Comparison of ENCODE assay signal across 1 cellular context in genomic region chr18:79393626-79394401, GRCh38.
TF ChIP-seq lines count a peak whose summit lies in the region.

No MANE protein-coding gene starts in this region.

TF ChIP-seq in K562, 482 proteins besides CTCF, POLR2A, EP300 and RAD21 (continued from another document):
- TF ChIP-seq ZNF280A (IDR thresholded peaks at IDR 0.05; ENCODE audit: low read depth, partially characterized antibody) (no peak), EGR1 (conservative IDR thresholded peaks at IDR 0.05) (peak; percentile 82), CXXC5 (CRISPR knock-in tag; IDR thresholded peaks at IDR 0.05) (peak; percentile 59), ZFX (CRISPR knock-in tag; IDR thresholded peaks at IDR 0.05) (peak; percentile 16; the same call in 1 of the 2 replicates), HDAC1 (IDR thresholded peaks at IDR 0.05) (peak in 1 of 2 experiments; percentile 16; a peak in 1 of 4 replicates), FOXJ3 (CRISPR knock-in tag; IDR thresholded peaks at IDR 0.05) (peak; percentile 85), RFX1 (IDR thresholded peaks at IDR 0.05) (peak; percentile 75), ZNF263 (CRISPR knock-in tag; IDR thresholded peaks at IDR 0.05; ENCODE audit: borderline replicate concordance) (peak; percentile 88), HNRNPLL (IDR thresholded peaks at IDR 0.05; ENCODE audit: low read depth, low read length, poor library complexity, severe bottlenecking) (peak; percentile 43), CTBP1 (IDR thresholded peaks at IDR 0.05; ENCODE audit: borderline replicate concordance) (peak; percentile 13; the same call in 1 of the 2 replicates), POLR2G (IDR thresholded peaks at IDR 0.05; ENCODE audit: low read depth, low read length) (peak; percentile 56), CCNT2 (IDR thresholded peaks at IDR 0.05; ENCODE audit: borderline replicate concordance, extremely low read depth, insufficient read length, low read depth, low read length) (peak; percentile 56), GATAD2B (IDR thresholded peaks at IDR 0.05; ENCODE audit: borderline replicate concordance) (0 out of 2 replicates have a peak, but pooled peaks have one; percentile 31), ZNF77 (CRISPR knock-in tag; IDR thresholded peaks at IDR 0.05) (no peak), MEF2A (IDR thresholded peaks at IDR 0.05; ENCODE audit: control insufficient read depth, low read depth, low read length) (peak; percentile 55; the same call in 1 of the 2 replicates), ATF7 (IDR thresholded peaks at IDR 0.05) (peak; percentile 26; the same call in 1 of the 2 replicates), ZNF324 (CRISPR knock-in tag; IDR thresholded peaks at IDR 0.05) (no peak), ZKSCAN1 (IDR thresholded peaks at IDR 0.05; ENCODE audit: low read depth, low read length) (no peak), SMAD4 (CRISPR knock-in tag; conservative IDR thresholded peaks at IDR 0.05) (peak; percentile 49; the same call in 1 of the 2 replicates), ZNF41 (CRISPR knock-in tag; conservative IDR thresholded peaks at IDR 0.05) (no peak), ZBTB7A (IDR thresholded peaks at IDR 0.05; ENCODE audit: borderline replicate concordance, control insufficient read depth, low read depth, low read length) (peak; percentile 35; the same call in 1 of the 2 replicates), GABPA (tag; conservative IDR thresholded peaks at IDR 0.05; ENCODE audit: low read depth) (peak; percentile 24; the same call in 1 of the 2 replicates), RBFOX2 (IDR thresholded peaks at IDR 0.05; ENCODE audit: low read depth, low read length) (peak; percentile 37; the same call in 1 of the 2 replicates), PATZ1 (CRISPR knock-in tag; IDR thresholded peaks at IDR 0.05; ENCODE audit: borderline replicate concordance) (no peak), FOXJ2 (tag; IDR thresholded peaks at IDR 0.05) (peak; percentile 98), MAZ (CRISPR knock-in tag; conservative IDR thresholded peaks at IDR 0.05 in 1 of 2, IDR thresholded peaks at IDR 0.05 in 1 of 2) (peak; percentile 52 to 81; a peak in 3 of 4 replicates), RAD51 (IDR thresholded peaks at IDR 0.05; ENCODE audit: borderline replicate concordance, low read depth) (peak; percentile 67; the same call in 1 of the 2 replicates)
- TF ChIP-seq, protein P1, sequence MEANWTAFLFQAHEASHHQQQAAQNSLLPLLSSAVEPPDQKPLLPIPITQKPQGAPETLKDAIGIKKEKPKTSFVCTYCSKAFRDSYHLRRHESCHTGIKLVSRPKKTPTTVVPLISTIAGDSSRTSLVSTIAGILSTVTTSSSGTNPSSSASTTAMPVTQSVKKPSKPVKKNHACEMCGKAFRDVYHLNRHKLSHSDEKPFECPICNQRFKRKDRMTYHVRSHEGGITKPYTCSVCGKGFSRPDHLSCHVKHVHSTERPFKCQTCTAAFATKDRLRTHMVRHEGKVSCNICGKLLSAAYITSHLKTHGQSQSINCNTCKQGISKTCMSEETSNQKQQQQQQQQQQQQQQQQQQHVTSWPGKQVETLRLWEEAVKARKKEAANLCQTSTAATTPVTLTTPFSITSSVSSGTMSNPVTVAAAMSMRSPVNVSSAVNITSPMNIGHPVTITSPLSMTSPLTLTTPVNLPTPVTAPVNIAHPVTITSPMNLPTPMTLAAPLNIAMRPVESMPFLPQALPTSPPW (CRISPR knock-in tag; IDR thresholded peaks at IDR 0.05) = peak; percentile 90
- TF ChIP-seq, protein P2, sequence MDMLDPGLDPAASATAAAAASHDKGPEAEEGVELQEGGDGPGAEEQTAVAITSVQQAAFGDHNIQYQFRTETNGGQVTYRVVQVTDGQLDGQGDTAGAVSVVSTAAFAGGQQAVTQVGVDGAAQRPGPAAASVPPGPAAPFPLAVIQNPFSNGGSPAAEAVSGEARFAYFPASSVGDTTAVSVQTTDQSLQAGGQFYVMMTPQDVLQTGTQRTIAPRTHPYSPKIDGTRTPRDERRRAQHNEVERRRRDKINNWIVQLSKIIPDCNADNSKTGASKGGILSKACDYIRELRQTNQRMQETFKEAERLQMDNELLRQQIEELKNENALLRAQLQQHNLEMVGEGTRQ (CRISPR knock-in tag; IDR thresholded peaks at IDR 0.05) = peak; percentile 69
- TF ChIP-seq, protein P3, sequence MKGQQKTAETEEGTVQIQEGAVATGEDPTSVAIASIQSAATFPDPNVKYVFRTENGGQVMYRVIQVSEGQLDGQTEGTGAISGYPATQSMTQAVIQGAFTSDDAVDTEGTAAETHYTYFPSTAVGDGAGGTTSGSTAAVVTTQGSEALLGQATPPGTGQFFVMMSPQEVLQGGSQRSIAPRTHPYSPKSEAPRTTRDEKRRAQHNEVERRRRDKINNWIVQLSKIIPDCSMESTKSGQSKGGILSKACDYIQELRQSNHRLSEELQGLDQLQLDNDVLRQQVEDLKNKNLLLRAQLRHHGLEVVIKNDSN (CRISPR knock-in tag; IDR thresholded peaks at IDR 0.05) = peak; percentile 57
- TF ChIP-seq, protein P4, sequence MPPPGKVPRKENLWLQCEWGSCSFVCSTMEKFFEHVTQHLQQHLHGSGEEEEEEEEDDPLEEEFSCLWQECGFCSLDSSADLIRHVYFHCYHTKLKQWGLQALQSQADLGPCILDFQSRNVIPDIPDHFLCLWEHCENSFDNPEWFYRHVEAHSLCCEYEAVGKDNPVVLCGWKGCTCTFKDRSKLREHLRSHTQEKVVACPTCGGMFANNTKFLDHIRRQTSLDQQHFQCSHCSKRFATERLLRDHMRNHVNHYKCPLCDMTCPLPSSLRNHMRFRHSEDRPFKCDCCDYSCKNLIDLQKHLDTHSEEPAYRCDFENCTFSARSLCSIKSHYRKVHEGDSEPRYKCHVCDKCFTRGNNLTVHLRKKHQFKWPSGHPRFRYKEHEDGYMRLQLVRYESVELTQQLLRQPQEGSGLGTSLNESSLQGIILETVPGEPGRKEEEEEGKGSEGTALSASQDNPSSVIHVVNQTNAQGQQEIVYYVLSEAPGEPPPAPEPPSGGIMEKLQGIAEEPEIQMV (tag; conservative IDR thresholded peaks at IDR 0.05; ENCODE audit: low read depth) = no peak
- TF ChIP-seq, protein P5, sequence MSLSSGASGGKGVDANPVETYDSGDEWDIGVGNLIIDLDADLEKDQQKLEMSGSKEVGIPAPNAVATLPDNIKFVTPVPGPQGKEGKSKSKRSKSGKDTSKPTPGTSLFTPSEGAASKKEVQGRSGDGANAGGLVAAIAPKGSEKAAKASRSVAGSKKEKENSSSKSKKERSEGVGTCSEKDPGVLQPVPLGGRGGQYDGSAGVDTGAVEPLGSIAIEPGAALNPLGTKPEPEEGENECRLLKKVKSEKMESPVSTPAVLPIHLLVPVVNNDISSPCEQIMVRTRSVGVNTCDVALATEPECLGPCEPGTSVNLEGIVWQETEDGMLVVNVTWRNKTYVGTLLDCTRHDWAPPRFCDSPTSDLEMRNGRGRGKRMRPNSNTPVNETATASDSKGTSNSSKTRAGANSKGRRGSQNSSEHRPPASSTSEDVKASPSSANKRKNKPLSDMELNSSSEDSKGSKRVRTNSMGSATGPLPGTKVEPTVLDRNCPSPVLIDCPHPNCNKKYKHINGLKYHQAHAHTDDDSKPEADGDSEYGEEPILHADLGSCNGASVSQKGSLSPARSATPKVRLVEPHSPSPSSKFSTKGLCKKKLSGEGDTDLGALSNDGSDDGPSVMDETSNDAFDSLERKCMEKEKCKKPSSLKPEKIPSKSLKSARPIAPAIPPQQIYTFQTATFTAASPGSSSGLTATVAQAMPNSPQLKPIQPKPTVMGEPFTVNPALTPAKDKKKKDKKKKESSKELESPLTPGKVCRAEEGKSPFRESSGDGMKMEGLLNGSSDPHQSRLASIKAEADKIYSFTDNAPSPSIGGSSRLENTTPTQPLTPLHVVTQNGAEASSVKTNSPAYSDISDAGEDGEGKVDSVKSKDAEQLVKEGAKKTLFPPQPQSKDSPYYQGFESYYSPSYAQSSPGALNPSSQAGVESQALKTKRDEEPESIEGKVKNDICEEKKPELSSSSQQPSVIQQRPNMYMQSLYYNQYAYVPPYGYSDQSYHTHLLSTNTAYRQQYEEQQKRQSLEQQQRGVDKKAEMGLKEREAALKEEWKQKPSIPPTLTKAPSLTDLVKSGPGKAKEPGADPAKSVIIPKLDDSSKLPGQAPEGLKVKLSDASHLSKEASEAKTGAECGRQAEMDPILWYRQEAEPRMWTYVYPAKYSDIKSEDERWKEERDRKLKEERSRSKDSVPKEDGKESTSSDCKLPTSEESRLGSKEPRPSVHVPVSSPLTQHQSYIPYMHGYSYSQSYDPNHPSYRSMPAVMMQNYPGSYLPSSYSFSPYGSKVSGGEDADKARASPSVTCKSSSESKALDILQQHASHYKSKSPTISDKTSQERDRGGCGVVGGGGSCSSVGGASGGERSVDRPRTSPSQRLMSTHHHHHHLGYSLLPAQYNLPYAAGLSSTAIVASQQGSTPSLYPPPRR (CRISPR knock-in tag; IDR thresholded peaks at IDR 0.05; ENCODE audit: borderline replicate concordance) = no peak
